Comparison of ENCODE assay signal across 20 cellular contexts in genomic region chr2:118431586-118431985, GRCh38.
A peak's percentile ranks its signal among the peaks of the same experiment; 100 is the strongest.
DNase-seq lines count a peak whose midpoint lies in the region; FAIRE-seq and TF ChIP-seq lines count a peak whose summit lies in the region.
"Had no signal": no experiment of that assay in that cellular context is flagged by ENCODE, and none has a peak within 500 bp of the region (broad histone marks: within the 10 kb centered on the region; RNA-seq: fewer than 3 reads in every experiment).

No MANE protein-coding gene starts in this region.

- H3K27ac ChIP-seq in GM23248, result peak overlapping the region; percentile 80
- peak overlapping the region in 1 of 2 experiments; percentile 31; a peak in 1 of 4 replicates for H3K27ac ChIP-seq in SK-N-SH (ENCODE audit: low read depth in 2 of 2, low read length in 1 of 2)
- H3K27ac ChIP-seq in epithelial cell of prostate, result peak overlapping the region; percentile 72
- no peak overlapping the region for H3K27ac ChIP-seq in keratinocyte (ENCODE audit: control insufficient read depth, insufficient read depth, low read length)
- H3K27ac ChIP-seq in neural progenitor cell, result no peak overlapping the region
- H3K27ac ChIP-seq: C4-2B had no signal

- H3K36me3 Mint-ChIP-seq in neural progenitor cell, result no peaks in the 10 kb centered on the region
- H3K36me3 Mint-ChIP-seq in osteocyte (ENCODE audit: unreplicated experiment), result no peaks in the 10 kb centered on the region
- H3K36me3 Mint-ChIP-seq: CD4-positive, alpha-beta memory T cell had no signal

- POLR2A ChIA-PET in SK-N-SH (lab: Yijun Ruan, JAX), result no interaction called here

- H3K4me3 Mint-ChIP-seq in neural progenitor cell (no peak overlapping the region), osteocyte (ENCODE audit: unreplicated experiment) (no peak overlapping the region)
- H3K4me3 Mint-ChIP-seq: CD4-positive, alpha-beta memory T cell had no signal

- WGBS in GM23248 (ENCODE audit: low coverage in 1 of 2, low lambda C conversion rate in 2 of 2, missing lambda C conversion rate in 2 of 2), 2 experiments, result 16 to 18% methylated on average over 6 of the region's 6 CpGs
- WGBS in SK-N-SH (ENCODE audit: low lambda C conversion rate), result 14% methylated on average over 6 of the region's 6 CpGs

- H3K36me3 ChIP-seq in GM23248 (ENCODE audit: low read depth), result no peaks in the 10 kb centered on the region
- no peaks in the 10 kb centered on the region for H3K36me3 ChIP-seq in SK-N-SH (replicated peaks in 1 of 2; ENCODE audit: control insufficient read depth in 1 of 2, insufficient read depth in 2 of 2, low read length in 1 of 2)
- H3K36me3 ChIP-seq in keratinocyte (ENCODE audit: control insufficient read depth in 2 of 2, extremely low read depth in 1 of 2, insufficient read depth in 2 of 2, low read length in 2 of 2), result no peaks in the 10 kb centered on the region
- H3K36me3 ChIP-seq in neural progenitor cell, result no peaks in the 10 kb centered on the region
- H3K36me3 ChIP-seq: BE2C, HAP-1 had no signal

- no peak for TF ChIP-seq EP300 in SK-N-SH (IDR thresholded peaks at IDR 0.05; ENCODE audit: borderline replicate concordance in 1 of 2, low read depth in 1 of 2, low read length in 1 of 2)

- in situ Hi-C loops in GM23248 (cut with MboI), result no loop called here

- TF ChIP-seq CTCF in SK-N-SH (IDR thresholded peaks at IDR 0.05) (no peak), keratinocyte (optimal IDR thresholded peaks at IDR 0.05 in 1 of 3, IDR thresholded peaks at IDR 0.05 in 1 of 3, conservative IDR thresholded peaks at IDR 0.05 in 1 of 3; ENCODE audit: extremely low read depth in 1 of 3, insufficient read depth in 2 of 3, low read length in 3 of 3) (no peak), neural progenitor cell (IDR thresholded peaks at IDR 0.05) (no peak), osteocyte (IDR thresholded peaks at IDR 0.05) (no peak)

- H3K9me3 ChIP-seq in GM23248 (ENCODE audit: low read depth), result no peaks in the 10 kb centered on the region
- H3K9me3 ChIP-seq in SK-N-SH, result no peaks in the 10 kb centered on the region
- no peaks in the 10 kb centered on the region for H3K9me3 ChIP-seq in keratinocyte (ENCODE audit: control insufficient read depth, low read depth, low read length)
- no peaks in the 10 kb centered on the region for H3K9me3 ChIP-seq in neural progenitor cell (ENCODE audit: low read depth)
- H3K9me3 ChIP-seq: BE2C, HAP-1 had no signal

- H3K27me3 ChIP-seq in GM23248 (replicated peaks; ENCODE audit: insufficient read depth) (no peaks in the 10 kb centered on the region), SK-N-SH (ENCODE audit: insufficient read depth) (no peaks in the 10 kb centered on the region; the same call in 1 of the 2 replicates), keratinocyte (ENCODE audit: control insufficient read depth, extremely low read depth, insufficient read depth, low read length) (no peaks in the 10 kb centered on the region), neural progenitor cell (peaks cover 5% of the 10 kb centered on the region)
- H3K27me3 ChIP-seq: BE2C had no signal

- H3K9me1 ChIP-seq in keratinocyte (ENCODE audit: control insufficient read depth, extremely low read depth, insufficient read depth, low read length), result no peaks in the 10 kb centered on the region

- H4K20me1 ChIP-seq in GM23248 (ENCODE audit: insufficient read depth) (no peaks in the 10 kb centered on the region), SK-N-SH (ENCODE audit: insufficient read depth) (no peaks in the 10 kb centered on the region), keratinocyte (ENCODE audit: control insufficient read depth, extremely low read depth, insufficient read depth, low read length) (no peaks in the 10 kb centered on the region), neural progenitor cell (ENCODE audit: low read depth) (no peaks in the 10 kb centered on the region)

- peaks cover 31% of the 10 kb centered on the region for H3F3A ChIP-seq in GM23248 (ENCODE audit: insufficient read depth)
- peaks cover 7% of the 10 kb centered on the region for H3F3A ChIP-seq in SK-N-SH (replicated peaks; ENCODE audit: insufficient read depth)
- H3F3A ChIP-seq in neural progenitor cell (ENCODE audit: low read depth), result no peaks in the 10 kb centered on the region

- H3K27ac Mint-ChIP-seq in neural progenitor cell, result no peak overlapping the region
- H3K27ac Mint-ChIP-seq in osteocyte (ENCODE audit: unreplicated experiment), result no peak overlapping the region
- H3K27ac Mint-ChIP-seq: CD4-positive, alpha-beta memory T cell had no signal

- no peaks in the 10 kb centered on the region for H3K9me2 ChIP-seq in GM23248 (ENCODE audit: insufficient read depth)
- H3K9me2 ChIP-seq in SK-N-SH, result no peaks in the 10 kb centered on the region

- peak overlapping the region; percentile 33; the same call in 1 of the 2 replicates for H2AFZ ChIP-seq in GM23248
- no peak overlapping the region for H2AFZ ChIP-seq in SK-N-SH (ENCODE audit: low read depth)
- H2AFZ ChIP-seq in keratinocyte (ENCODE audit: control insufficient read depth, low read length), result no peak overlapping the region
- no peak overlapping the region for H2AFZ ChIP-seq in neural progenitor cell (replicated peaks)

- H3K4me1 ChIP-seq in GM23248 (ENCODE audit: insufficient read depth) (peaks cover 33% of the 10 kb centered on the region), SK-N-SH (ENCODE audit: control insufficient read depth in 1 of 2, insufficient read depth in 2 of 2, low read depth in 1 of 2, low read length in 1 of 2) (no peaks in the 10 kb centered on the region), keratinocyte (ENCODE audit: control insufficient read depth, extremely low read depth, insufficient read depth, low read length) (peaks cover 29% of the 10 kb centered on the region), neural progenitor cell (no peaks in the 10 kb centered on the region)
- H3K4me1 ChIP-seq: BE2C, HAP-1 had no signal

- dilution Hi-C loops in keratinocyte (cut with MboI; ENCODE audit: extremely low pct_ligation_motif_present, low sequenced_read_pairs), result no loop called here

- H3K4me3 ChIP-seq in GM23248 (peak overlapping the region; percentile 52), SK-N-SH (ENCODE audit: low read depth in 2 of 2, low read length in 1 of 2) (no peak overlapping the region; a peak in 1 of 4 replicates), keratinocyte (ENCODE audit: control insufficient read depth in 2 of 3, extremely low read depth in 1 of 3, insufficient read depth in 2 of 3, low read depth in 1 of 3, low read length in 3 of 3) (no peak overlapping the region), neural progenitor cell (no peak overlapping the region)
- H3K4me3 ChIP-seq: HAP-1 had no signal

- no peak for TF ChIP-seq RAD21 in SK-N-SH (IDR thresholded peaks at IDR 0.05; ENCODE audit: low read length)

- H3K9me3 Mint-ChIP-seq in neural progenitor cell, result peaks cover 5% of the 10 kb centered on the region
- H3K9me3 Mint-ChIP-seq in osteocyte (ENCODE audit: unreplicated experiment), result peaks cover 5% of the 10 kb centered on the region

- H3K79me2 ChIP-seq in GM23248 (ENCODE audit: insufficient read depth), result no peaks in the 10 kb centered on the region
- H3K79me2 ChIP-seq in SK-N-SH (ENCODE audit: insufficient read depth), result no peaks in the 10 kb centered on the region
- H3K79me2 ChIP-seq in keratinocyte (ENCODE audit: control insufficient read depth, insufficient read depth, low read length), result no peaks in the 10 kb centered on the region
- H3K79me2 ChIP-seq in neural progenitor cell (ENCODE audit: low read depth), result no peaks in the 10 kb centered on the region

- no peak for FAIRE-seq in keratinocyte (lab: Jason Lieb, UNC)
- FAIRE-seq: A204.1, D721Med, G401.6, GM12891, GM19239, H1 had no signal

- H3K27me3 Mint-ChIP-seq in neural progenitor cell (ENCODE audit: insufficient read depth, low read depth) (peaks cover 2% of the 10 kb centered on the region), osteocyte (ENCODE audit: unreplicated experiment) (no peaks in the 10 kb centered on the region)

- DNase-seq in GM23248, result peak; percentile 78
- DNase-seq in SK-N-SH, result no peak
- no peak for DNase-seq in epithelial cell of prostate (ENCODE audit: low read depth, low spot score)
- no peak for DNase-seq in keratinocyte (ENCODE audit: low read depth, low spot score)
- DNase-seq in neural progenitor cell (ENCODE audit: low spot score), result no peak
- no peak for DNase-seq in osteocyte (ENCODE audit: extremely low spot score, unreplicated experiment)
- DNase-seq in NCI-H345 treated with DMSO at 0.1 percent for 48 hours (lab: John Stamatoyannopoulos, UW; ENCODE audit: unreplicated experiment), result no peak
- DNase-seq: BE2C; CD4-positive, alpha-beta memory T cell; DMS153; DMS79 treated with DMSO at 0.1 percent for 48 hours; EL had no signal

- H3K4me2 ChIP-seq in GM23248 (ENCODE audit: unreplicated experiment) (peak overlapping the region; percentile 89), SK-N-SH (peak overlapping the region; percentile 27; the same call in 1 of the 2 replicates), keratinocyte (ENCODE audit: control insufficient read depth, extremely low read depth, insufficient read depth, low read depth, low read length) (peak overlapping the region; percentile 77), neural progenitor cell (no peak overlapping the region)

- H3K9ac ChIP-seq in GM23248 (no peak overlapping the region), SK-N-SH (no peak overlapping the region), keratinocyte (ENCODE audit: control insufficient read depth, extremely low read depth, insufficient read depth, low read length) (no peak overlapping the region), neural progenitor cell (no peak overlapping the region)

- H3K4me1 Mint-ChIP-seq in neural progenitor cell, result peaks cover 7% of the 10 kb centered on the region
- no peaks in the 10 kb centered on the region for H3K4me1 Mint-ChIP-seq in osteocyte (ENCODE audit: unreplicated experiment)
- H3K4me1 Mint-ChIP-seq: CD4-positive, alpha-beta memory T cell had no signal

- CTCF ChIA-PET in SK-N-SH (lab: Yijun Ruan, JAX), result interaction anchor here (0.7 to 2.1 kb wide), 2 partner anchors 13 to 424 kb away, joined by 4 to 11 read pairs; no protein-coding TSS in a partner anchor

TF ChIP-seq in SK-N-SH, 30 proteins besides CTCF, POLR2A, EP300 and RAD21 (continues in another document):
- TF ChIP-seq NRF1 (IDR thresholded peaks at IDR 0.05; ENCODE audit: low read depth, low read length) (no peak), POLR2AphosphoS5 (IDR thresholded peaks at IDR 0.05; ENCODE audit: low read depth, low read length) (no peak), GATA2 (CRISPR knock-in tag; IDR thresholded peaks at IDR 0.05) (no peak)
- TF ChIP-seq, protein P1, sequence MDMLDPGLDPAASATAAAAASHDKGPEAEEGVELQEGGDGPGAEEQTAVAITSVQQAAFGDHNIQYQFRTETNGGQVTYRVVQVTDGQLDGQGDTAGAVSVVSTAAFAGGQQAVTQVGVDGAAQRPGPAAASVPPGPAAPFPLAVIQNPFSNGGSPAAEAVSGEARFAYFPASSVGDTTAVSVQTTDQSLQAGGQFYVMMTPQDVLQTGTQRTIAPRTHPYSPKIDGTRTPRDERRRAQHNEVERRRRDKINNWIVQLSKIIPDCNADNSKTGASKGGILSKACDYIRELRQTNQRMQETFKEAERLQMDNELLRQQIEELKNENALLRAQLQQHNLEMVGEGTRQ (IDR thresholded peaks at IDR 0.05; ENCODE audit: borderline replicate concordance, low read depth, low read length), result no peak

Comparison
In these comparisons a context has a peak if more than half of its experiments do, and no peak if none do; other contexts are left out.
1. H3K27ac ChIP-seq: peak in GM23248 (single experiment) and epithelial cell of prostate (single experiment); none in keratinocyte (single experiment) and neural progenitor cell (single experiment).